18 cellular contexts compared by ENCODE assay signal in the genomic region with DNA sequence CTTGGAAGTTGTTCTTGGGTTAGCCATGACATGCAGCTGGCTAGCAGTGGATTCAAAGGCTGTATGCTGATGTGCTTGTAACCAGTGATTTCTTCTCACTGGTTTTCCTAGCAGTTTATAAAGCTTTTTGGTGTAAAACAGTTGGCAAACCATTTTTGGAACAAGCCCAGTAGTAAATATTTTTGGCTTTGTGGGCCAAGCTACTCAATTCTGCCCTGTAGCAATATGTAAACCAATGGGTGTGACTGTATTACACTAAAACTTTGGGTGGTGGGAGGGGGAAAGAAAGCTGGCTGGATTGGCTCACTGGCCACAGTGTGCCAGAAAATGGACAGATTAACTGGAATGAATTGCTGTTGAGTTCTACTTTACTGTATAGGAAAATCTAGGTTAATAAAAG.
DNase-seq lines count a peak whose midpoint lies in the region; ATAC-seq and TF ChIP-seq lines count a peak whose summit lies in the region.
"Had no signal": no experiment of that assay in that cellular context is flagged by ENCODE, and none has a peak within 500 bp of the region (broad histone marks: within the 10 kb centered on the region; RNA-seq: fewer than 3 reads in every experiment).

No MANE protein-coding gene starts in this region.

- CTCF ChIA-PET in MCF 10A (lab: Yijun Ruan, JAX) = interaction anchor here (0.5 to 3.0 kb wide), 9 partner anchors 10 to 1229 kb away, joined by 3 to 9 read pairs (median 3); no protein-coding TSS in a partner anchor

- no peak for TF ChIP-seq CTCF in MCF 10A (IDR thresholded peaks at IDR 0.05; ENCODE audit: unreplicated experiment)
- no peak for TF ChIP-seq CTCF in breast epithelium (IDR thresholded peaks at IDR 0.05)
- no peak for TF ChIP-seq CTCF in RWPE2 (IDR thresholded peaks at IDR 0.05; ENCODE audit: poor library complexity, severe bottlenecking)
- no peak for TF ChIP-seq CTCF in hepatocyte (IDR thresholded peaks at IDR 0.05; ENCODE audit: poor library complexity)

- H3K27ac Mint-ChIP-seq in MCF 10A (ENCODE audit: low read depth, unreplicated experiment) = peak overlapping the region; percentile 71
- H3K27ac Mint-ChIP-seq: CD4-positive, alpha-beta memory T cell; IgD-negative memory B cell had no signal

- H3K4me1 ChIP-seq in breast epithelium = no peaks in the 10 kb centered on the region
- H3K4me1 ChIP-seq in RWPE2 (ENCODE audit: insufficient read depth, poor library complexity, severe bottlenecking) = peaks cover 16% of the 10 kb centered on the region
- H3K4me1 ChIP-seq in hepatocyte (ENCODE audit: insufficient read depth) = no peaks in the 10 kb centered on the region

- no peaks in the 10 kb centered on the region for H3K9me3 ChIP-seq in breast epithelium
- H3K9me3 ChIP-seq in RWPE2 (ENCODE audit: severe bottlenecking) = no peaks in the 10 kb centered on the region
- no peaks in the 10 kb centered on the region for H3K9me3 ChIP-seq in hepatocyte (ENCODE audit: low read depth)

- BruUV-seq in MCF 10A (replicated peaks; lab: Mats Ljungman, UMichigan) = no TSS peak

- POLR2A ChIA-PET in MCF 10A (lab: Yijun Ruan, JAX) = interaction anchor here (0.6 to 1.3 kb wide), 3 partner anchors 25 to 764 kb away, joined by 3 to 5 read pairs (median 4); no protein-coding TSS in a partner anchor

- H2AFZ ChIP-seq in hepatocyte = no peak overlapping the region

- H3K4me3 Mint-ChIP-seq in MCF 10A (ENCODE audit: unreplicated experiment) = no peak overlapping the region
- H3K4me3 Mint-ChIP-seq: CD4-positive, alpha-beta memory T cell; IgD-negative memory B cell had no signal

- no peaks in the 10 kb centered on the region for H3K9me3 Mint-ChIP-seq in MCF 10A (ENCODE audit: unreplicated experiment)
- H3K9me3 Mint-ChIP-seq: CD4-positive, alpha-beta memory T cell had no signal

- peak; percentile 41; the same call in 2 of the 3 replicates for ATAC-seq in RWPE2 (ENCODE audit: low read depth)
- no peak for ATAC-seq in HG02610 (IDR thresholded peaks at IDR 0.05; ENCODE audit: unreplicated experiment)
- ATAC-seq in GM19463 (IDR thresholded peaks at IDR 0.05; ENCODE audit: unreplicated experiment) = no peak
- no peak for ATAC-seq in GM21717 (IDR thresholded peaks at IDR 0.05; ENCODE audit: unreplicated experiment)
- ATAC-seq: SK-N-SH treated with all-trans-retinoic acid at 6 μM for 48 hours had no signal

- no peaks in the 10 kb centered on the region for H3K27me3 Mint-ChIP-seq in MCF 10A (ENCODE audit: insufficient read depth, unreplicated experiment)

- H3K9me2 ChIP-seq in hepatocyte (replicated peaks; ENCODE audit: insufficient read depth) = no peaks in the 10 kb centered on the region

- no peaks in the 10 kb centered on the region for H4K20me1 ChIP-seq in hepatocyte (ENCODE audit: insufficient read depth, poor library complexity, severe bottlenecking)

- H3K36me3 ChIP-seq in breast epithelium (no peaks in the 10 kb centered on the region), RWPE2 (ENCODE audit: low read depth) (no peaks in the 10 kb centered on the region), hepatocyte (replicated peaks; ENCODE audit: insufficient read depth, low read depth) (no peaks in the 10 kb centered on the region)

- no peak overlapping the region for H3K4me3 ChIP-seq in breast epithelium
- H3K4me3 ChIP-seq in RWPE2 (ENCODE audit: severe bottlenecking) = no peak overlapping the region
- no peak overlapping the region for H3K4me3 ChIP-seq in hepatocyte

- intact Hi-C loops in MCF 10A (cut with micrococcal nuclease) = no loop called here
- intact Hi-C loops in breast epithelium (cut with DNase I; ENCODE audit: low total_unique reads) = no loop called here

- H3K27me3 ChIP-seq in breast epithelium (peaks cover 0 to 14% of the 10 kb centered on the region in 2 donors), RWPE2 (ENCODE audit: insufficient read depth, poor library complexity, severe bottlenecking) (no peaks in the 10 kb centered on the region), hepatocyte (no peaks in the 10 kb centered on the region)

- no peak overlapping the region for H3K4me2 ChIP-seq in hepatocyte

- H3K36me3 Mint-ChIP-seq in MCF 10A (ENCODE audit: insufficient read depth, unreplicated experiment) = peaks cover 5% of the 10 kb centered on the region
- H3K36me3 Mint-ChIP-seq: CD4-positive, alpha-beta memory T cell; IgD-negative memory B cell had no signal

- peak; percentile 58 for DNase-seq in MCF 10A (ENCODE audit: unreplicated experiment)
- DNase-seq in breast epithelium (ENCODE audit: low spot score in 2 of 2) = no peak
- DNase-seq in RWPE2 (ENCODE audit: low spot score) = no peak
- DNase-seq in hepatocyte (ENCODE audit: low spot score) = no peak
- DNase-seq in Kasumi-1 (lab: John Stamatoyannopoulos, UW) = no peak
- DNase-seq: CD4-positive, alpha-beta memory T cell; DMS153; GF-D8; NCI-H1105 treated with DMSO at 0.1 percent for 48 hours; NCI-H1694; SIG-M5 had no signal

- H3K27ac ChIP-seq in breast epithelium = no peak overlapping the region
- peak overlapping the region; percentile 54 for H3K27ac ChIP-seq in RWPE2 (ENCODE audit: poor library complexity, severe bottlenecking)
- H3K27ac ChIP-seq in hepatocyte = peak overlapping the region; percentile 36
- H3K27ac ChIP-seq: 22Rv1, HL-60 had no signal

- TF ChIP-seq POLR2A in breast epithelium (IDR thresholded peaks at IDR 0.05) = no peak

- peaks cover 28% of the 10 kb centered on the region for H3K4me1 Mint-ChIP-seq in MCF 10A (ENCODE audit: insufficient read depth, unreplicated experiment)

- H3K79me2 ChIP-seq in hepatocyte = peaks cover 3% of the 10 kb centered on the region

Comparison
In these comparisons a context has a peak if more than half of its experiments do, and no peak if none do; other contexts are left out.
1. H3K27ac ChIP-seq: peak in RWPE2 (single experiment) and hepatocyte (single experiment); none in breast epithelium (0 of 2).